1 cellular context compared by ENCODE assay signal in genomic region chr12:113103756-113104450, GRCh38.
TF ChIP-seq lines count a peak whose summit lies in the region.

No MANE protein-coding gene starts in this region.

TF ChIP-seq in WTC11, 78 proteins besides CTCF, POLR2A, EP300 and RAD21 (continued from another document):
- no peak for TF ChIP-seq OVOL2 (CRISPR knock-in tag; IDR thresholded peaks at IDR 0.05; ENCODE audit: borderline replicate concordance)
- peak; percentile 98 for TF ChIP-seq USF2 (CRISPR knock-in tag; IDR thresholded peaks at IDR 0.05)
- peak; percentile 92 for TF ChIP-seq FOXP1 (CRISPR knock-in tag; IDR thresholded peaks at IDR 0.05; ENCODE audit: borderline replicate concordance)
- peak; percentile 87 for TF ChIP-seq MAX (CRISPR knock-in tag; IDR thresholded peaks at IDR 0.05)
- TF ChIP-seq ZBTB43 (CRISPR knock-in tag; IDR thresholded peaks at IDR 0.05) = 0 out of 2 replicates have a peak, but pooled peaks have one; percentile 68
- 0 out of 2 replicates have a peak, but pooled peaks have one; percentile 24 for TF ChIP-seq ARID4B (CRISPR knock-in tag; IDR thresholded peaks at IDR 0.05; ENCODE audit: borderline replicate concordance)
- 0 out of 2 replicates have a peak, but pooled peaks have one; percentile 34 for TF ChIP-seq MYBL2 (CRISPR knock-in tag; IDR thresholded peaks at IDR 0.05)
- TF ChIP-seq ZNF532 (CRISPR knock-in tag; IDR thresholded peaks at IDR 0.05; ENCODE audit: borderline replicate concordance) = no peak
- TF ChIP-seq TP53 (CRISPR knock-in tag; IDR thresholded peaks at IDR 0.05) = no peak
- TF ChIP-seq CBFB (CRISPR knock-in tag; IDR thresholded peaks at IDR 0.05; ENCODE audit: low read depth) = 0 out of 2 replicates have a peak, but pooled peaks have one; percentile 19
- 0 out of 2 replicates have a peak, but pooled peaks have one; percentile 17 for TF ChIP-seq NFYB (CRISPR knock-in tag; conservative IDR thresholded peaks at IDR 0.05; ENCODE audit: low read depth)
- peak; percentile 87 for TF ChIP-seq SP1 (CRISPR knock-in tag; conservative IDR thresholded peaks at IDR 0.05)
